ENCODE assay signal across 9 cellular contexts in the genomic region with DNA sequence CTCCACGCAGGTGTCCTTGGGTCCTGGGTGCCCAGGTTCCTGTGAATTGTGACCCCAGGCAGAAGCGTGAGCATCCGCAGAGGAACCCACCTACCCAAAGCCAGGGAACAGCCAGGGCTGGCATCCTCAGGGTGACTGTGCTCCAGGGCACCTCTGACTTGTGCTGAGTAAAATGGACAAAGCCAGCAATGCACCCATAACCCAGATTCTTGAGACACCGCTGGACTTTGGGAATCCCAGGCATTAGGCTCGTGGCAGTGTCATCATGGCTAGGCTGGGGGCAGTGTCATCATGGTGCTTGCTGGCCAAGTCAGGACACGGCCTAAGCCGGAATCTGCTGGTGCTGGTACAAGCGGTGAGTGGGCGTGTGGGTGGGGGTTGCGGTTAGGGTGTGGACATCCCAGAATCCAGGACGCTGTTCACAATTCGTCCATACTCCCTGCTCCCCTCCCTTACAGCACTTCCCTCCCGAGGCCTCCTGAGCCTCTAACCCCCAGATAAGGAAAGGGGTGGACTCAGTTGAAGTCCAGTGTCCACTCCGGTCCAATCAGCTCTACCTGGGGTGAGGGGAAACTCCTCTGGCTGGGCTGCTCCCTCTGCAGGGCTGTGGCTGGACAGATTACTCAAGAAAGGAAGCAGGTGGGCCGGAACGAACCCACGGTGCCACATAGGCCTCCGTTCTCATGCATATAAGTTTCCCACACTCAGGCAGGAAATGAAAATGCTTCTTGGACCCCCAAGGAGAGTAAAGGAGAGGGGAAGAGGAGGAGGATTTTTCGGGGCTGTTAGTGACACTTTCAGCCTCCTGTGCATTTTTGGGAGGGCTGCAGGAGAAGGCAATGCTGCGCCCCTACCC.
DNase-seq lines count a peak whose midpoint lies in the region; ATAC-seq and TF ChIP-seq lines count a peak whose summit lies in the region.
"Had no signal": no experiment of that assay in that cellular context is flagged by ENCODE, and none has a peak within 500 bp of the region (broad histone marks: within the 10 kb centered on the region; RNA-seq: fewer than 3 reads in every experiment).

No MANE protein-coding gene starts in this region.

- no peaks in the 10 kb centered on the region for H3K36me3 ChIP-seq in endodermal cell (ENCODE audit: control insufficient read depth, insufficient read depth, low read length)
- H3K36me3 ChIP-seq in effector memory CD4-positive, alpha-beta T cell (ENCODE audit: control insufficient read depth, insufficient read depth, low read length), result no peaks in the 10 kb centered on the region
- no peaks in the 10 kb centered on the region for H3K36me3 ChIP-seq in body of pancreas (replicated peaks in 1 of 2; ENCODE audit: insufficient read depth in 1 of 2, low read depth in 2 of 2)

- intact Hi-C loops in natural killer cell (cut with micrococcal nuclease) (no loop called here), body of pancreas (cut with DNase I) (no loop called here)

- H3K4me1 Mint-ChIP-seq in endodermal cell, result peaks cover 26% of the 10 kb centered on the region
- peaks cover 16 to 18% of the 10 kb centered on the region in 2 donors for H3K4me1 Mint-ChIP-seq in natural killer cell

- no peak overlapping the region for H3K9ac ChIP-seq in endodermal cell (ENCODE audit: extremely low read depth, low read length, poor library complexity, severe bottlenecking)

- TF ChIP-seq CTCF in NB4 (IDR thresholded peaks at IDR 0.05; ENCODE audit: low read depth, low read length) (no peak), endodermal cell (conservative IDR thresholded peaks at IDR 0.05) (peak; percentile 25), natural killer cell (IDR thresholded peaks at IDR 0.05) (no peak), body of pancreas (IDR thresholded peaks at IDR 0.05) (no peak)

- WGBS in endodermal cell (ENCODE audit: insufficient coverage in 1 of 2, insufficient read length in 1 of 2), 2 experiments, result 75 to 84% methylated on average over 7 to 19 of the region's 20 CpGs
- 76 to 92% methylated on average over 16 of the region's 20 CpGs for WGBS in body of pancreas, 2 donors

- H3K36me3 Mint-ChIP-seq in endodermal cell (ENCODE audit: low read depth), result peaks cover 5% of the 10 kb centered on the region
- H3K36me3 Mint-ChIP-seq in natural killer cell, result no peaks in the 10 kb centered on the region

- ATAC-seq in natural killer cell, result no peak
- no peak for ATAC-seq in body of pancreas
- ATAC-seq in HG03378 (IDR thresholded peaks at IDR 0.05; ENCODE audit: unreplicated experiment), result no peak

- H3K4me1 ChIP-seq in endodermal cell (ENCODE audit: control insufficient read depth, insufficient read depth, low read length) (no peaks in the 10 kb centered on the region), body of pancreas (peaks cover 37% of the 10 kb centered on the region)
- peaks cover 6% of the 10 kb centered on the region for H3K4me1 ChIP-seq in effector memory CD4-positive, alpha-beta T cell (ENCODE audit: control insufficient read depth, insufficient read depth, low read length, poor library complexity, severe bottlenecking)

- peak; percentile 82 for DNase-seq in Daoy (ENCODE audit: low read depth)
- peak; percentile 58 for DNase-seq in NB4 (ENCODE audit: low read depth)
- peak; percentile 74 for DNase-seq in endodermal cell
- no peak for DNase-seq in natural killer cell
- no peak for DNase-seq in effector memory CD4-positive, alpha-beta T cell
- DNase-seq in body of pancreas, result no peak
- DNase-seq in DMS79 (lab: John Stamatoyannopoulos, UW), result no peak
- DNase-seq: NCI-H187 had no signal

- H3K4me3 Mint-ChIP-seq in endodermal cell (peak overlapping the region; percentile 78), natural killer cell (peak overlapping the region; percentile 83)

- H3K27me3 Mint-ChIP-seq in endodermal cell (ENCODE audit: insufficient read depth) (peaks cover 36% of the 10 kb centered on the region), natural killer cell (ENCODE audit: low read depth in 2 of 2) (peaks cover 24 to 27% of the 10 kb centered on the region in 2 donors)

- H3K27ac ChIP-seq in endodermal cell (ENCODE audit: low read depth, low read length) (no peak overlapping the region), body of pancreas (no peak overlapping the region)
- H3K27ac ChIP-seq in effector memory CD4-positive, alpha-beta T cell (ENCODE audit: insufficient read depth, low read length, poor library complexity, severe bottlenecking), result no peak overlapping the region

- no peaks in the 10 kb centered on the region for H3K9me3 ChIP-seq in endodermal cell (ENCODE audit: control insufficient read depth, low read length)
- no peaks in the 10 kb centered on the region for H3K9me3 ChIP-seq in effector memory CD4-positive, alpha-beta T cell (ENCODE audit: control insufficient read depth, low read length)
- no peaks in the 10 kb centered on the region for H3K9me3 ChIP-seq in body of pancreas

- H3K27ac Mint-ChIP-seq in endodermal cell (no peak overlapping the region), natural killer cell (peak overlapping the region; percentile 65 to 71)

- H3K9me3 Mint-ChIP-seq in endodermal cell (no peaks in the 10 kb centered on the region), natural killer cell (no peaks in the 10 kb centered on the region)

- TF ChIP-seq POLR2A in NB4 (IDR thresholded peaks at IDR 0.05; ENCODE audit: extremely low read depth, insufficient read length) (no peak), body of pancreas (IDR thresholded peaks at IDR 0.05) (no peak)

- H3K27me3 ChIP-seq in endodermal cell (ENCODE audit: control insufficient read depth, insufficient read depth, low read length, poor library complexity, severe bottlenecking) (peaks cover 27% of the 10 kb centered on the region), body of pancreas (no peaks in the 10 kb centered on the region)
- peaks cover 6% of the 10 kb centered on the region for H3K27me3 ChIP-seq in effector memory CD4-positive, alpha-beta T cell (replicated peaks; ENCODE audit: control insufficient read depth, insufficient read depth, low read length, poor library complexity, severe bottlenecking)

- H3K4me3 ChIP-seq in NB4 (ENCODE audit: low read depth, low read length) (no peak overlapping the region), endodermal cell (ENCODE audit: low read length) (no peak overlapping the region), body of pancreas (no peak overlapping the region)
- no peak overlapping the region for H3K4me3 ChIP-seq in effector memory CD4-positive, alpha-beta T cell (ENCODE audit: insufficient read depth, low read depth, low read length, poor library complexity, severe bottlenecking)

Comparison
In these comparisons a context has a peak if more than half of its experiments do, and no peak if none do; other contexts are left out.
1. DNase-seq: peak in Daoy (single experiment), NB4 (single experiment) and endodermal cell (single experiment); none in natural killer cell (single experiment), effector memory CD4-positive, alpha-beta T cell (0 of 3), body of pancreas (0 of 4) and DMS79 (single experiment).